Comparison of ENCODE assay signal across 8 cellular contexts in the genomic region with DNA sequence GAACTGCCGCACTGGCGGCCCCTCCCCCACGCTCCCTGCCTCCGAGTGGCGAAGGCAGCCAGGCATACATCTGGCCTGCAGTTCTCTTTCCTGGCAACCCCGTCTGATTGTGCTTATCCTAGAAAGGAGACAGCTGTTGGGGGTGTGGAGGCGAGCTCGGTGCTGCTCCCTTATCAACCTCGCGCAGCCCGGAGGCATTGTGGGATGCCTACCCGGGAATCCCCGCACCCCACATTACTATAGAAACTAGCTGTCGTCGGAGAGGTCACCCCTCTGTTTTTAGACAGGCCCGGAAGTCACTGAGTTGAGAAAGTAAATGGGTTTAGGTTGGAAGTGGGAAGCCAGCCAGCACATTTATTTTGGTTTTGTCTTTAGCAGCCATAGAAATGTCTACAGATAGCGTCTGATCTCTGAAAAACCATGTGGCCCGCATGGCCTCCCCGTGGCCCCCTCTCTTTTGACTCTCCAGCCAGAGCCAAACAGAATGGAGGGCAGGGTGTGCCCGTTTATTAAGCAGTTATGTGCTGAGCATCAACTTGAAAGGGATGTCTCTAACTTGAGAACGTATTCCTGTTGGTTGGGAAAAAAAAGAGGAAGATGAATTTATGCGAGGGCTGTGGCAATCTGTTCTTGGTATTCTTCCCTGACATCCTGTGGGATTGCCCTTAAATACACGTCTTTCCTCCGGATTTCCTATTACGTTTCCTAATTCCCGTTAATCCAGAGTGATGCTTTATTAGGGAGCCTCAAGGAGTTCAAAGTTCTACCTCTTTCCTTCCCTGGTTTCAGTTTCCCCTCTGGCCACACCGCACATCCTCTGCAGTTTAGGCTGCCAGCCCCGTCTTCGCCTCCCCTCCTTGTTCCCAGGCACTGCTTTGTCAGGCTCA. TPM values are rescaled to one million over a fixed set of nuclear protein-coding genes. Genes with fewer than 3 reads are reported as not detected.
DNase-seq lines count a peak whose midpoint lies in the region; ATAC-seq, FAIRE-seq and TF ChIP-seq lines count a peak whose summit lies in the region.

No MANE protein-coding gene starts in this region.

- no peak overlapping the region for H3K23ac ChIP-seq in H1 (ENCODE audit: insufficient read length)

- peak overlapping the region in 7 of 10 donors; percentile 21 to 73 (median 48) for H3K4me3 Mint-ChIP-seq in naive thymus-derived CD4-positive, alpha-beta T cell

- TF ChIP-seq EP300 in H1 (IDR thresholded peaks at IDR 0.05; ENCODE audit: borderline replicate concordance in 1 of 2, low read depth in 2 of 2, low read length in 2 of 2) = no peak

- ATAC-seq in naive thymus-derived CD4-positive, alpha-beta T cell = no peak
- no peak for ATAC-seq in HG03108 (IDR thresholded peaks at IDR 0.05; ENCODE audit: unreplicated experiment)

- H3K14ac ChIP-seq in H1 (ENCODE audit: insufficient read length) = no peak overlapping the region

- H2BK120ac ChIP-seq in H1 (replicated peaks; ENCODE audit: low read depth, low read length) = no peak overlapping the region

- no peak overlapping the region for H2BK20ac ChIP-seq in H1 (ENCODE audit: low read length)

- H2BK12ac ChIP-seq in H1 (ENCODE audit: low read depth, low read length) = no peak overlapping the region

- no peak overlapping the region for H2BK5ac ChIP-seq in H1 (ENCODE audit: low read depth, low read length)

- FAIRE-seq in GM12892 (lab: Jason Lieb, UNC) = peak; percentile 78
- FAIRE-seq in H1 (lab: Jason Lieb, UNC) = no peak

- no peak overlapping the region for H4K91ac ChIP-seq in H1 (replicated peaks; ENCODE audit: insufficient read length, low read length)

- no peak overlapping the region; a peak in 1 of 7 replicates for H3K9ac ChIP-seq in H1 (replicated peaks in 1 of 4; ENCODE audit: extremely low read depth in 1 of 4, low read depth in 3 of 4, low read length in 3 of 4)

- peaks cover 3 to 69% (median 57%) of the 10 kb centered on the region in 5 donors for H3K27me3 Mint-ChIP-seq in naive thymus-derived CD4-positive, alpha-beta T cell

- no peak for TF ChIP-seq CTCF in H1 (IDR thresholded peaks at IDR 0.05; ENCODE audit: control extremely low read depth in 1 of 3, insufficient read depth in 1 of 3, low read depth in 1 of 3, low read length in 3 of 3)

- H3K9me3 ChIP-seq in H1 (ENCODE audit: insufficient read depth in 2 of 2, low read depth in 1 of 2, low read length in 1 of 2) = no peaks in the 10 kb centered on the region
- H3K9me3 ChIP-seq in naive thymus-derived CD4-positive, alpha-beta T cell (ENCODE audit: control insufficient read depth in 2 of 3, low read length in 3 of 3) = no peaks in the 10 kb centered on the region

- H3K27ac ChIP-seq in H1 (ENCODE audit: low read depth, low read length) = no peak overlapping the region
- H3K27ac ChIP-seq in naive thymus-derived CD4-positive, alpha-beta T cell (ENCODE audit: low read depth, low read length) = no peak overlapping the region

- peak overlapping the region in 1 of 4 experiments; percentile 91; a peak in 1 of 8 replicates for H3K4me3 ChIP-seq in H1 (ENCODE audit: extremely low read depth in 1 of 4, insufficient read depth in 2 of 4, low read depth in 3 of 4, low read length in 4 of 4)
- H3K4me3 ChIP-seq in naive thymus-derived CD4-positive, alpha-beta T cell (ENCODE audit: low read length) = no peak overlapping the region

- POLR2A ChIA-PET in H1 (lab: Charles Lee; ENCODE audit: partially characterized antibody) = interaction anchor here (1.0 to 9.3 kb wide), 5 partner anchors 9 to 44 kb away, joined by 3 to 491 read pairs (median 148); no protein-coding TSS in a partner anchor
- POLR2A ChIA-PET in naive thymus-derived CD4-positive, alpha-beta T cell (lab: Charles Lee) = no interaction called here

- peaks cover 13% of the 10 kb centered on the region for H3K23me2 ChIP-seq in H1 (ENCODE audit: low read depth, low read length)

- peaks cover 10 to 44% (median 36%) of the 10 kb centered on the region in 7 donors for H3K4me1 Mint-ChIP-seq in naive thymus-derived CD4-positive, alpha-beta T cell

- H3K4ac ChIP-seq in H1 (replicated peaks; ENCODE audit: insufficient read length, low read depth, low read length) = no peak overlapping the region

- H2BK15ac ChIP-seq in H1 (ENCODE audit: low read length) = no peak overlapping the region

- peaks cover 0 to 1% (median 0%) of the 10 kb centered on the region in 11 donors for H3K9me3 Mint-ChIP-seq in naive thymus-derived CD4-positive, alpha-beta T cell

- TF ChIP-seq POLR2A in GM12892 (IDR thresholded peaks at IDR 0.05; ENCODE audit: low read depth, low read length) (no peak), H1 (IDR thresholded peaks at IDR 0.05; ENCODE audit: control extremely low read depth in 1 of 2, low read depth in 2 of 2, low read length in 2 of 2) (peak in 1 of 2 experiments; percentile 5; a peak in 1 of 3 replicates)

- H3K4me1 ChIP-seq in H1 (replicated peaks in 1 of 4; ENCODE audit: control insufficient read depth in 3 of 4, insufficient read depth in 4 of 4, low read length in 3 of 4) = peaks cover 0 to 18% (median 5%) of the 10 kb centered on the region in 4 experiments; a peak in 4 of 7 replicates
- H3K4me1 ChIP-seq in naive thymus-derived CD4-positive, alpha-beta T cell (ENCODE audit: control insufficient read depth in 2 of 2, insufficient read depth in 2 of 2, low read length in 2 of 2) = no peaks in the 10 kb centered on the region

- H4K20me1 ChIP-seq in H1 (replicated peaks in 1 of 2; ENCODE audit: control insufficient read depth in 1 of 2, insufficient read depth in 2 of 2, low read length in 2 of 2) = peaks cover 23 to 26% of the 10 kb centered on the region in 2 experiments

- intact Hi-C loops in naive thymus-derived CD4-positive, alpha-beta T cell (cut with micrococcal nuclease) = loop anchor here in 1 of 2 donors (5.0 to 10.0 kb wide), 3 partner anchors 552 to 1940 kb away; partner anchors contain the start of genes DUSP1, NPM1 and STK10

- no peak overlapping the region for H3K56ac ChIP-seq in H1 (replicated peaks; ENCODE audit: insufficient read length, low read depth, low read length)

- no peak overlapping the region for H4K5ac ChIP-seq in H1 (ENCODE audit: insufficient read length, low read depth, low read length)

- WGBS in H1 (ENCODE audit: extremely low coverage in 1 of 2, insufficient coverage in 1 of 2, insufficient read length in 1 of 2, insufficient replicate concordance in 2 of 2, low coverage in 1 of 2, low lambda C conversion rate in 2 of 2, missing lambda C conversion rate in 1 of 2), 2 experiments = 85% methylated on average over 29 of the region's 29 CpGs; no CpG with 5 or more reads in 1 of the 2 experiments

- no peak overlapping the region for H2AFZ ChIP-seq in H1 (ENCODE audit: low read length)

- H3K27ac Mint-ChIP-seq in naive thymus-derived CD4-positive, alpha-beta T cell = peak overlapping the region in 1 of 9 donors; percentile 74

- no peaks in the 10 kb centered on the region; a peak in 1 of 7 replicates for H3K27me3 ChIP-seq in H1 (replicated peaks in 1 of 4; ENCODE audit: control insufficient read depth in 3 of 4, extremely low read depth in 1 of 4, insufficient read depth in 3 of 4, low read length in 3 of 4)
- peaks cover 0 to 8% of the 10 kb centered on the region in 2 donors for H3K27me3 ChIP-seq in naive thymus-derived CD4-positive, alpha-beta T cell (ENCODE audit: control insufficient read depth in 2 of 2, insufficient read depth in 2 of 2, low read length in 2 of 2)

- TF ChIP-seq RAD21 in H1 (IDR thresholded peaks at IDR 0.05 in 1 of 2, conservative IDR thresholded peaks at IDR 0.05 in 1 of 2; ENCODE audit: low read depth in 2 of 2, low read length in 2 of 2) = no peak

- H2AK5ac ChIP-seq in H1 (ENCODE audit: low read depth, low read length) = no peak overlapping the region

- DNase-seq in GM12892 (ENCODE audit: insufficient read length) (peak; percentile 42), NCI-H524 (lab: John Stamatoyannopoulos, UW) (peak; percentile 92 to 97), H1 (ENCODE audit: low read depth in 1 of 2, low spot score in 2 of 2) (no peak), foreskin melanocyte (no peak), MV-4-11 (lab: John Stamatoyannopoulos, UW) (no peak)
- DNase-seq in naive thymus-derived CD4-positive, alpha-beta T cell = no peak
- DNase-seq in stimulated activated naive CD4-positive, alpha-beta T cell treated with Interleukin-2 at 50 U/mL for 16 hours (lab: John Stamatoyannopoulos, UW) = no peak

- H3K18ac ChIP-seq in H1 (ENCODE audit: extremely low read depth, low read length) = no peak overlapping the region

- no peak overlapping the region for H4K8ac ChIP-seq in H1 (ENCODE audit: extremely low read depth, insufficient read depth, low read length)

- peaks cover 10 to 52% of the 10 kb centered on the region in 2 experiments for H3K79me2 ChIP-seq in H1 (ENCODE audit: control insufficient read depth in 1 of 2, insufficient read depth in 2 of 2, low read length in 2 of 2)

- peak overlapping the region in 1 of 2 experiments; percentile 96; a peak in 1 of 4 replicates for H3K4me2 ChIP-seq in H1 (ENCODE audit: insufficient read depth in 1 of 2, low read depth in 2 of 2, low read length in 2 of 2)

- CTCF ChIA-PET in H1 (lab: Charles Lee; ENCODE audit: partially characterized antibody) = interaction anchor here (0.6 kb wide), 1 partner anchor 1528 kb away, joined by 3 read pairs; no protein-coding TSS in a partner anchor
- CTCF ChIA-PET in naive thymus-derived CD4-positive, alpha-beta T cell (lab: Charles Lee) = no interaction called here

- peaks cover 31 to 80% (median 55%) of the 10 kb centered on the region in 4 experiments for H3K36me3 ChIP-seq in H1 (ENCODE audit: control insufficient read depth in 2 of 4, insufficient read depth in 4 of 4, low read length in 3 of 4)
- H3K36me3 ChIP-seq in naive thymus-derived CD4-positive, alpha-beta T cell (ENCODE audit: control insufficient read depth in 2 of 3, insufficient read depth in 3 of 3, low read length in 3 of 3) = no peaks in the 10 kb centered on the region

- H3K79me1 ChIP-seq in H1 (ENCODE audit: low read depth, low read length) = peaks cover 16% of the 10 kb centered on the region

- H3K36me3 Mint-ChIP-seq in naive thymus-derived CD4-positive, alpha-beta T cell = peaks cover 0 to 41% (median 0%) of the 10 kb centered on the region in 5 donors

TF ChIP-seq in H1, 55 proteins besides CTCF, POLR2A, EP300 and RAD21 (continues in another document):
- peak; percentile 13 for TF ChIP-seq RNF2 (IDR thresholded peaks at IDR 0.05; ENCODE audit: borderline replicate concordance, low read depth, low read length, missing control alignments, poor library complexity, severe bottlenecking)

RNA-seq across cellular contexts. Expression of gene STC2, which starts 3.9 kb away (rescaled TPM):
- 8.5 TPM for polyA plus RNA-seq in GM12892 (2012; ENCODE audit: missing spikeins)
- 40.0 and 53.1 TPM in 2 replicates for total RNA-seq in H1 (2021; fragmentation: NEBNext Ultra II Directional; extraction: Animal tissue kit (Norgen Biotek cat#: 25700))
- 26.4 and 52.2 TPM in 2 replicates for polyA plus RNA-seq in H1 (2011; rRNA removed)
- 118 TPM for polyA plus RNA-seq in H1 (2011; cell fraction: cytosol; rRNA removed)
- polyA plus RNA-seq in H1 (2011; cell fraction: nucleus; rRNA removed) = 43.8 TPM
- polyA plus RNA-seq in H1 (2012, experiment 1 of 2) = 62.3 to 83.5 TPM (median 69.6 TPM) in 4 replicates
- 21.7 TPM for polyA plus RNA-seq in H1 (2012, experiment 2 of 2)
- polyA plus RNA-seq in H1 (2013, experiment 1 of 2) = 25.8 TPM
- 30.5 TPM for polyA plus RNA-seq in H1 (2013, experiment 2 of 2)
- 21.7 and 32.5 TPM in 2 replicates for polyA minus RNA-seq in H1 (2011; rRNA and poly(A)+ RNA removed)
- polyA minus RNA-seq in H1 (2011; cell fraction: cytosol; rRNA and poly(A)+ RNA removed) = 81.5 TPM
- 67.2 TPM for polyA minus RNA-seq in H1 (2011; cell fraction: nucleus; rRNA and poly(A)+ RNA removed)
- total RNA-seq in naive thymus-derived CD4-positive, alpha-beta T cell = 10 to 100 TPM in 1 of 5 experiments, not detected in 4; 28.3 TPM
- not detected for polyA plus RNA-seq in naive thymus-derived CD4-positive, alpha-beta T cell

Comparison
In these comparisons a context has a peak if more than half of its experiments do, and no peak if none do; other contexts are left out.
1. DNase-seq: peak in GM12892 (single experiment) and NCI-H524 (2 of 2); none in H1 (0 of 2), naive thymus-derived CD4-positive, alpha-beta T cell (0 of 9), stimulated activated naive CD4-positive, alpha-beta T cell treated with Interleukin-2 at 50 U/mL for 16 hours (single experiment), foreskin melanocyte (single experiment) and MV-4-11 (single experiment).